In the genomic region with DNA sequence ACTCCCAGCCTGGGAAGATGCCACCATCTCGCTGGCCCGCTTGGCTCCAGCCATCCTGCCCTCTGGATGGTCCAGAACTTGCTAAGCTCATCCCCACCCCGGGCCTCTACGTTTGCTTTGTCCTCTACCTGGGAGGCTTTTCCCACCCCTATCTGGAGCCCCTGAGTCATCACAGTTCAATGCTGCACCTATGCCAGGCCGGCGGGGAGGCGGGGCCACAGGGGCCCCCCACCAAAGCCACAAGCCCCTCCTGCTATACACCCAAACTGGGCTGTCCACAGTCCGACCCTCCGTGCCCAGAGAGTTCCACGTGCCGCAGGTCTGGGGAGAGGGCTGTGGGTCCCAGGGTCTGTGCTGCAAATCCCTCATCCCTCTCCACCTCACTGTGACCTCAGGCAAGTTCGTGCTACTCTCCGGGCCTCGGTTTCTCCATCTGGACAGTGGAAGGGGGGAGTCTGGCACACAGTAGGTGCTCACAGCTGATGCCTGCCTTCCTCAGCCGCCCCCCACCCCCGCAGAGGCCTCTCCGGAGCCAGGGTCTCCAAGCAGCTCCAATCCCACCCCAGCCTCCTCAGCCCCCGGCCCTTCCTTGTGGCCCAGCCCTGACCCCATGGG, we compare ENCODE assay signal across 1 cellular context.
TF ChIP-seq lines count a peak whose summit lies in the region.

No MANE protein-coding gene starts in this region.

TF ChIP-seq in HepG2, 621 proteins besides CTCF, POLR2A, EP300 and RAD21:
- TF ChIP-seq, protein P1, sequence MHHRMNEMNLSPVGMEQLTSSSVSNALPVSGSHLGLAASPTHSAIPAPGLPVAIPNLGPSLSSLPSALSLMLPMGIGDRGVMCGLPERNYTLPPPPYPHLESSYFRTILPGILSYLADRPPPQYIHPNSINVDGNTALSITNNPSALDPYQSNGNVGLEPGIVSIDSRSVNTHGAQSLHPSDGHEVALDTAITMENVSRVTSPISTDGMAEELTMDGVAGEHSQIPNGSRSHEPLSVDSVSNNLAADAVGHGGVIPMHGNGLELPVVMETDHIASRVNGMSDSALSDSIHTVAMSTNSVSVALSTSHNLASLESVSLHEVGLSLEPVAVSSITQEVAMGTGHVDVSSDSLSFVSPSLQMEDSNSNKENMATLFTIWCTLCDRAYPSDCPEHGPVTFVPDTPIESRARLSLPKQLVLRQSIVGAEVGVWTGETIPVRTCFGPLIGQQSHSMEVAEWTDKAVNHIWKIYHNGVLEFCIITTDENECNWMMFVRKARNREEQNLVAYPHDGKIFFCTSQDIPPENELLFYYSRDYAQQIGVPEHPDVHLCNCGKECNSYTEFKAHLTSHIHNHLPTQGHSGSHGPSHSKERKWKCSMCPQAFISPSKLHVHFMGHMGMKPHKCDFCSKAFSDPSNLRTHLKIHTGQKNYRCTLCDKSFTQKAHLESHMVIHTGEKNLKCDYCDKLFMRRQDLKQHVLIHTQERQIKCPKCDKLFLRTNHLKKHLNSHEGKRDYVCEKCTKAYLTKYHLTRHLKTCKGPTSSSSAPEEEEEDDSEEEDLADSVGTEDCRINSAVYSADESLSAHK (CRISPR knock-in tag; IDR thresholded peaks at IDR 0.05; ENCODE audit: borderline replicate concordance), result no peak
- TF ChIP-seq, protein P2, sequence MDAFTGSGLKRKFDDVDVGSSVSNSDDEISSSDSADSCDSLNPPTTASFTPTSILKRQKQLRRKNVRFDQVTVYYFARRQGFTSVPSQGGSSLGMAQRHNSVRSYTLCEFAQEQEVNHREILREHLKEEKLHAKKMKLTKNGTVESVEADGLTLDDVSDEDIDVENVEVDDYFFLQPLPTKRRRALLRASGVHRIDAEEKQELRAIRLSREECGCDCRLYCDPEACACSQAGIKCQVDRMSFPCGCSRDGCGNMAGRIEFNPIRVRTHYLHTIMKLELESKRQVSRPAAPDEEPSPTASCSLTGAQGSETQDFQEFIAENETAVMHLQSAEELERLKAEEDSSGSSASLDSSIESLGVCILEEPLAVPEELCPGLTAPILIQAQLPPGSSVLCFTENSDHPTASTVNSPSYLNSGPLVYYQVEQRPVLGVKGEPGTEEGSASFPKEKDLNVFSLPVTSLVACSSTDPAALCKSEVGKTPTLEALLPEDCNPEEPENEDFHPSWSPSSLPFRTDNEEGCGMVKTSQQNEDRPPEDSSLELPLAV (CRISPR knock-in tag; conservative IDR thresholded peaks at IDR 0.05; ENCODE audit: low read depth), result no peak
- TF ChIP-seq ZNF660 (CRISPR knock-in tag; IDR thresholded peaks at IDR 0.05; ENCODE audit: borderline replicate concordance, low read depth), result no peak
- TF ChIP-seq GFI1 (CRISPR knock-in tag; IDR thresholded peaks at IDR 0.05; ENCODE audit: borderline replicate concordance), result no peak
- no peak for TF ChIP-seq ARNTL (CRISPR knock-in tag; IDR thresholded peaks at IDR 0.05)
- no peak for TF ChIP-seq ZNF354B (CRISPR knock-in tag; IDR thresholded peaks at IDR 0.05)
- no peak for TF ChIP-seq ZNF772 (CRISPR knock-in tag; IDR thresholded peaks at IDR 0.05)
- TF ChIP-seq, protein P3, sequence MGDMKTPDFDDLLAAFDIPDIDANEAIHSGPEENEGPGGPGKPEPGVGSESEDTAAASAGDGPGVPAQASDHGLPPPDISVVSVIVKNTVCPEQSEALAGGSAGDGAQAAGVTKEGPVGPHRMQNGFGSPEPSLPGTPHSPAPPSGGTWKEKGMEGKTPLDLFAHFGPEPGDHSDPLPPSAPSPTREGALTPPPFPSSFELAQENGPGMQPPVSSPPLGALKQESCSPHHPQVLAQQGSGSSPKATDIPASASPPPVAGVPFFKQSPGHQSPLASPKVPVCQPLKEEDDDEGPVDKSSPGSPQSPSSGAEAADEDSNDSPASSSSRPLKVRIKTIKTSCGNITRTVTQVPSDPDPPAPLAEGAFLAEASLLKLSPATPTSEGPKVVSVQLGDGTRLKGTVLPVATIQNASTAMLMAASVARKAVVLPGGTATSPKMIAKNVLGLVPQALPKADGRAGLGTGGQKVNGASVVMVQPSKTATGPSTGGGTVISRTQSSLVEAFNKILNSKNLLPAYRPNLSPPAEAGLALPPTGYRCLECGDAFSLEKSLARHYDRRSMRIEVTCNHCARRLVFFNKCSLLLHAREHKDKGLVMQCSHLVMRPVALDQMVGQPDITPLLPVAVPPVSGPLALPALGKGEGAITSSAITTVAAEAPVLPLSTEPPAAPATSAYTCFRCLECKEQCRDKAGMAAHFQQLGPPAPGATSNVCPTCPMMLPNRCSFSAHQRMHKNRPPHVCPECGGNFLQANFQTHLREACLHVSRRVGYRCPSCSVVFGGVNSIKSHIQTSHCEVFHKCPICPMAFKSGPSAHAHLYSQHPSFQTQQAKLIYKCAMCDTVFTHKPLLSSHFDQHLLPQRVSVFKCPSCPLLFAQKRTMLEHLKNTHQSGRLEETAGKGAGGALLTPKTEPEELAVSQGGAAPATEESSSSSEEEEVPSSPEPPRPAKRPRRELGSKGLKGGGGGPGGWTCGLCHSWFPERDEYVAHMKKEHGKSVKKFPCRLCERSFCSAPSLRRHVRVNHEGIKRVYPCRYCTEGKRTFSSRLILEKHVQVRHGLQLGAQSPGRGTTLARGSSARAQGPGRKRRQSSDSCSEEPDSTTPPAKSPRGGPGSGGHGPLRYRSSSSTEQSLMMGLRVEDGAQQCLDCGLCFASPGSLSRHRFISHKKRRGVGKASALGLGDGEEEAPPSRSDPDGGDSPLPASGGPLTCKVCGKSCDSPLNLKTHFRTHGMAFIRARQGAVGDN (CRISPR knock-in tag; IDR thresholded peaks at IDR 0.05), result peak; percentile 32
- no peak for TF ChIP-seq ZNF101 (CRISPR knock-in tag; IDR thresholded peaks at IDR 0.05; ENCODE audit: borderline replicate concordance, low read depth)
- TF ChIP-seq NFE2 (CRISPR knock-in tag; IDR thresholded peaks at IDR 0.05), result no peak
- TF ChIP-seq FOSL2 (CRISPR knock-in tag; IDR thresholded peaks at IDR 0.05), result peak; percentile 66
- TF ChIP-seq, protein P4, sequence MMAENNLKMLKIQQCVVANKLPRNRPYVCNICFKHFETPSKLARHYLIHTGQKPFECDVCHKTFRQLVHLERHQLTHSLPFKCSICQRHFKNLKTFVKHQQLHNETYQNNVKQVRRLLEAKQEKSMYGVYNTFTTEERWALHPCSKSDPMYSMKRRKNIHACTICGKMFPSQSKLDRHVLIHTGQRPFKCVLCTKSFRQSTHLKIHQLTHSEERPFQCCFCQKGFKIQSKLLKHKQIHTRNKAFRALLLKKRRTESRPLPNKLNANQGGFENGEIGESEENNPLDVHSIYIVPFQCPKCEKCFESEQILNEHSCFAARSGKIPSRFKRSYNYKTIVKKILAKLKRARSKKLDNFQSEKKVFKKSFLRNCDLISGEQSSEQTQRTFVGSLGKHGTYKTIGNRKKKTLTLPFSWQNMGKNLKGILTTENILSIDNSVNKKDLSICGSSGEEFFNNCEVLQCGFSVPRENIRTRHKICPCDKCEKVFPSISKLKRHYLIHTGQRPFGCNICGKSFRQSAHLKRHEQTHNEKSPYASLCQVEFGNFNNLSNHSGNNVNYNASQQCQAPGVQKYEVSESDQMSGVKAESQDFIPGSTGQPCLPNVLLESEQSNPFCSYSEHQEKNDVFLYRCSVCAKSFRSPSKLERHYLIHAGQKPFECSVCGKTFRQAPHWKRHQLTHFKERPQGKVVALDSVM (CRISPR knock-in tag; IDR thresholded peaks at IDR 0.05), result peak; percentile 77
- TF ChIP-seq NAIF1 (CRISPR knock-in tag; IDR thresholded peaks at IDR 0.05; ENCODE audit: borderline replicate concordance), result no peak
- no peak for TF ChIP-seq CBFB (CRISPR knock-in tag; IDR thresholded peaks at IDR 0.05)
- TF ChIP-seq ZKSCAN1 (IDR thresholded peaks at IDR 0.05; ENCODE audit: low read length), result 0 out of 2 replicates have a peak, but pooled peaks have one; percentile 51
- no peak for TF ChIP-seq BHLHE40 (IDR thresholded peaks at IDR 0.05; ENCODE audit: low read length)
- TF ChIP-seq ZNF749 (CRISPR knock-in tag; IDR thresholded peaks at IDR 0.05; ENCODE audit: borderline replicate concordance), result no peak
- TF ChIP-seq ZSCAN20 (CRISPR knock-in tag; IDR thresholded peaks at IDR 0.05; ENCODE audit: borderline replicate concordance), result no peak
- no peak for TF ChIP-seq MIXL1 (CRISPR knock-in tag; IDR thresholded peaks at IDR 0.05)
- no peak for TF ChIP-seq SKI (IDR thresholded peaks at IDR 0.05; ENCODE audit: partially characterized antibody)
- TF ChIP-seq CAMTA2 (CRISPR knock-in tag; IDR thresholded peaks at IDR 0.05; ENCODE audit: borderline replicate concordance), result no peak
- TF ChIP-seq ZSCAN25 (CRISPR knock-in tag; IDR thresholded peaks at IDR 0.05), result no peak
- TF ChIP-seq NBN (conservative IDR thresholded peaks at IDR 0.05), result no peak
- TF ChIP-seq ZNF230 (CRISPR knock-in tag; IDR thresholded peaks at IDR 0.05), result no peak
- TF ChIP-seq ZNF709 (CRISPR knock-in tag; IDR thresholded peaks at IDR 0.05), result no peak
- no peak for TF ChIP-seq ZNF124 (CRISPR knock-in tag; IDR thresholded peaks at IDR 0.05)
- TF ChIP-seq, protein P5, sequence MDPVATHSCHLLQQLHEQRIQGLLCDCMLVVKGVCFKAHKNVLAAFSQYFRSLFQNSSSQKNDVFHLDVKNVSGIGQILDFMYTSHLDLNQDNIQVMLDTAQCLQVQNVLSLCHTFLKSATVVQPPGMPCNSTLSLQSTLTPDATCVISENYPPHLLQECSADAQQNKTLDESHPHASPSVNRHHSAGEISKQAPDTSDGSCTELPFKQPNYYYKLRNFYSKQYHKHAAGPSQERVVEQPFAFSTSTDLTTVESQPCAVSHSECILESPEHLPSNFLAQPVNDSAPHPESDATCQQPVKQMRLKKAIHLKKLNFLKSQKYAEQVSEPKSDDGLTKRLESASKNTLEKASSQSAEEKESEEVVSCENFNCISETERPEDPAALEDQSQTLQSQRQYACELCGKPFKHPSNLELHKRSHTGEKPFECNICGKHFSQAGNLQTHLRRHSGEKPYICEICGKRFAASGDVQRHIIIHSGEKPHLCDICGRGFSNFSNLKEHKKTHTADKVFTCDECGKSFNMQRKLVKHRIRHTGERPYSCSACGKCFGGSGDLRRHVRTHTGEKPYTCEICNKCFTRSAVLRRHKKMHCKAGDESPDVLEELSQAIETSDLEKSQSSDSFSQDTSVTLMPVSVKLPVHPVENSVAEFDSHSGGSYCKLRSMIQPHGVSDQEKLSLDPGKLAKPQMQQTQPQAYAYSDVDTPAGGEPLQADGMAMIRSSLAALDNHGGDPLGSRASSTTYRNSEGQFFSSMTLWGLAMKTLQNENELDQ (CRISPR knock-in tag; IDR thresholded peaks at IDR 0.05; ENCODE audit: borderline replicate concordance), result no peak
- no peak for TF ChIP-seq CHD4 (IDR thresholded peaks at IDR 0.05; ENCODE audit: borderline replicate concordance, low read length)
- no peak for TF ChIP-seq FOXK2 (IDR thresholded peaks at IDR 0.05)
- TF ChIP-seq, protein P6, sequence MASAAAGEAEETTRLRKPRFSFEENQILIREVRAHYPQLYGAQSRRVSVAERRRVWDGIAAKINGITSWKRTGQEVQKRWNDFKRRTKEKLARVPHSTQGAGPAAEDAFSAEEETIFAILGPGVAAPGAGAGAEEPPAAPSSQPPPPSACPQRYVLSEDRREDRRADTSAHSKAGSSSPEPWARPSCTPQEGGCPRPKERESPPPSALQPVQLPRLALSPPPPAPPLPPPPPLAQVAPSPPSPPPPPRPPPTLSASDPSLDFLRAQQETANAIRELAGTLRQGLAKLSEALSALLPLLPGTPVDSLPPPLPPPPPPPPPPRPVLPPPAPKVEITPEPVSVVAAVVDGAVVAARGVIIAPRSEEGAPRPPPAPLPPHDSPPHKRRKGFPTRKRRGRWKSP (CRISPR knock-in tag; IDR thresholded peaks at IDR 0.05), result no peak
- no peak for TF ChIP-seq ZFP90 (CRISPR knock-in tag; IDR thresholded peaks at IDR 0.05; ENCODE audit: borderline replicate concordance)
- TF ChIP-seq ZNF605 (CRISPR knock-in tag; IDR thresholded peaks at IDR 0.05), result no peak
